9 cellular contexts compared by ENCODE assay signal in genomic region chr17:28416703-28417311, GRCh38. TPM values are rescaled to one million over a fixed set of nuclear protein-coding genes. Genes with fewer than 3 reads are reported as not detected.
A peak's percentile ranks its signal among the peaks of the same experiment; 100 is the strongest.
DNase-seq lines count a peak whose midpoint lies in the region; ATAC-seq, FAIRE-seq and TF ChIP-seq lines count a peak whose summit lies in the region.
"Had no signal": no experiment of that assay in that cellular context is flagged by ENCODE, and none has a peak within 500 bp of the region (broad histone marks: within the 10 kb centered on the region; RNA-seq: fewer than 3 reads in every experiment).

No MANE protein-coding gene starts in this region.

- no peak overlapping the region for H3K4me3 Mint-ChIP-seq in T-helper 2 cell treated with Interferon-gamma antibody and Interleukin-4, amounts not matched to agents 5 μg/mL and 100 μg/mL, for 36 hours

- TF ChIP-seq CTCF in 22Rv1 (IDR thresholded peaks at IDR 0.05) (peak; percentile 94), breast epithelium (IDR thresholded peaks at IDR 0.05) (peak in 2 of 3 donors; percentile 39 to 54)

- H3K27me3 ChIP-seq in breast epithelium = no peaks in the 10 kb centered on the region

- H3K27ac ChIP-seq in 22Rv1 = no peak overlapping the region
- no peak overlapping the region for H3K27ac ChIP-seq in breast epithelium

- peak; percentile 86 for FAIRE-seq in GM12892 (lab: Jason Lieb, UNC)
- FAIRE-seq: endometrium had no signal

- peak; percentile 41 for DNase-seq in GM12892 (ENCODE audit: insufficient read length)
- DNase-seq in NCI-H1417 treated with DMSO at 0.1 percent for 48 hours (lab: John Stamatoyannopoulos, UW) = peak; percentile 20
- peak; percentile 40 for DNase-seq in T-helper 2 cell treated with Interferon-gamma antibody and Interleukin-4, amounts not matched to agents 5 μg/mL and 100 μg/mL, for 36 hours (ENCODE audit: low spot score)
- DNase-seq in breast epithelium (ENCODE audit: low spot score in 2 of 2) = no peak
- peak; percentile 71 for DNase-seq in kidney tubule cell (ENCODE audit: low spot score)
- peak in 2 of 3 experiments; percentile 13 to 18 for DNase-seq in stimulated activated CD4-positive, alpha-beta T cell treated with anti-CD3 and anti-CD28 coated beads, TNF-alpha, amount 100 ng/mL, for 4 hours (ENCODE audit: low read depth in 3 of 3)

- H3K4me1 Mint-ChIP-seq in T-helper 2 cell treated with Interferon-gamma antibody and Interleukin-4, amounts not matched to agents 5 μg/mL and 100 μg/mL, for 36 hours (ENCODE audit: low read depth) = peaks cover 1% of the 10 kb centered on the region

- intact Hi-C loops in breast epithelium (cut with DNase I; ENCODE audit: low total_unique reads) = no loop called here

- no peaks in the 10 kb centered on the region for H3K4me1 ChIP-seq in breast epithelium

- ATAC-seq in GM21619 (IDR thresholded peaks at IDR 0.05; ENCODE audit: unreplicated experiment) = no peak

- no peaks in the 10 kb centered on the region for H3K36me3 ChIP-seq in breast epithelium

- H3K4me3 ChIP-seq in breast epithelium = no peak overlapping the region

- H3K9me3 Mint-ChIP-seq in T-helper 2 cell treated with Interferon-gamma antibody and Interleukin-4, amounts not matched to agents 5 μg/mL and 100 μg/mL, for 36 hours = no peaks in the 10 kb centered on the region

- H3K27me3 Mint-ChIP-seq in T-helper 2 cell treated with Interferon-gamma antibody and Interleukin-4, amounts not matched to agents 5 μg/mL and 100 μg/mL, for 36 hours (ENCODE audit: low read depth) = peaks cover 15% of the 10 kb centered on the region

- no peak overlapping the region for H3K27ac Mint-ChIP-seq in T-helper 2 cell treated with Interferon-gamma antibody and Interleukin-4, amounts not matched to agents 5 μg/mL and 100 μg/mL, for 36 hours

- TF ChIP-seq POLR2A in GM12892 (IDR thresholded peaks at IDR 0.05; ENCODE audit: low read depth, low read length) = no peak
- no peak for TF ChIP-seq POLR2A in breast epithelium (IDR thresholded peaks at IDR 0.05)

- no peaks in the 10 kb centered on the region for H3K9me3 ChIP-seq in breast epithelium

- no peaks in the 10 kb centered on the region for H3K36me3 Mint-ChIP-seq in T-helper 2 cell treated with Interferon-gamma antibody and Interleukin-4, amounts not matched to agents 5 μg/mL and 100 μg/mL, for 36 hours (ENCODE audit: low read depth)

RNA-seq across cellular contexts. Expression of gene SLC46A1, which starts 10.8 kb away (rescaled TPM):
- polyA plus RNA-seq in GM12892 (2012; ENCODE audit: missing spikeins) = 6.3 TPM
- total RNA-seq in breast epithelium = 10 to 100 TPM; 11.2 to 22.7 (median 12.5) TPM

RNA-seq across cellular contexts. Expression of gene SARM1, which starts 45.3 kb away (rescaled TPM):
- polyA plus RNA-seq in GM12892 (2012; ENCODE audit: missing spikeins) = 9.1 TPM
- total RNA-seq in breast epithelium = 10 to 100 TPM in 2 of 3 donors, 1 to 10 TPM in 1; 6.4 to 14.3 (median 13.8) TPM

RNA-seq across cellular contexts. Expression of gene VTN, which starts 46.7 kb away (rescaled TPM):
- 0.23 TPM for polyA plus RNA-seq in GM12892 (2012; ENCODE audit: missing spikeins)
- total RNA-seq in breast epithelium = 10 to 100 TPM in 1 of 3 donors, under 1 TPM in 2; 0.32 to 12.1 (median 0.98) TPM

RNA-seq across cellular contexts. Expression of gene SEBOX, which starts 51.8 kb away (rescaled TPM):
- polyA plus RNA-seq in GM12892 (2012; ENCODE audit: missing spikeins) = not detected
- not detected for total RNA-seq in breast epithelium

RNA-seq across cellular contexts. Expression of gene SLC13A2, which starts 56.6 kb away (rescaled TPM):
- not detected for polyA plus RNA-seq in GM12892 (2012; ENCODE audit: missing spikeins)
- 1 to 10 TPM in 1 of 3 donors, under 1 TPM in 1, not detected in 1; 0.66 to 4.0 TPM for total RNA-seq in breast epithelium

Comparison
In these comparisons a context has a peak if more than half of its experiments do, and no peak if none do; other contexts are left out.
1. DNase-seq: peak in GM12892 (single experiment), NCI-H1417 treated with DMSO at 0.1 percent for 48 hours (single experiment), T-helper 2 cell treated with Interferon-gamma antibody and Interleukin-4, amounts not matched to agents 5 μg/mL and 100 μg/mL, for 36 hours (single experiment), kidney tubule cell (single experiment) and stimulated activated CD4-positive, alpha-beta T cell treated with anti-CD3 and anti-CD28 coated beads, TNF-alpha, amount 100 ng/mL, for 4 hours (2 of 3); none in breast epithelium (0 of 2).